20 cellular contexts compared by ENCODE assay signal in genomic region chr3:188236241-188236640, GRCh38.
DNase-seq lines count a peak whose midpoint lies in the region; ATAC-seq, FAIRE-seq and TF ChIP-seq lines count a peak whose summit lies in the region.
"Had no signal": no experiment of that assay in that cellular context is flagged by ENCODE, and none has a peak within 500 bp of the region (broad histone marks: within the 10 kb centered on the region; RNA-seq: fewer than 3 reads in every experiment).

No MANE protein-coding gene starts in this region.

- peaks cover 38% of the 10 kb centered on the region for H3F3A ChIP-seq in GM23248 (ENCODE audit: insufficient read depth)

- H3K4me1 Mint-ChIP-seq in CD4-positive, CD25-positive, alpha-beta regulatory T cell = peaks cover 5 to 38% (median 11%) of the 10 kb centered on the region in 4 donors
- H3K4me1 Mint-ChIP-seq in activated B cell treated with CpG ODN at 0.5 μM for 24 hours (peaks cover 82% of the 10 kb centered on the region), nephron progenitor cell (peaks cover 22% of the 10 kb centered on the region)

- TF ChIP-seq POLR2A in stomach (IDR thresholded peaks at IDR 0.05) = no peak

- CTCF ChIA-PET in activated B cell treated with CpG ODN at 0.5 μM for 24 hours (lab: Charles Lee) = no interaction called here

- ATAC-seq in CD4-positive, CD25-positive, alpha-beta regulatory T cell (ENCODE audit: low read depth in 2 of 2) = no peak
- ATAC-seq in HG02884 (IDR thresholded peaks at IDR 0.05; ENCODE audit: unreplicated experiment) = peak; percentile 62
- peak; percentile 29 for ATAC-seq in activated B cell treated with CpG ODN at 0.5 μM for 24 hours (ENCODE audit: low read depth)
- ATAC-seq in left lobe of liver = no peak
- ATAC-seq: A549, HepG2 had no signal

- no peak overlapping the region for H3K4me3 ChIP-seq in CD4-positive, CD25-positive, alpha-beta regulatory T cell (ENCODE audit: low read depth, low read length)
- H3K4me3 ChIP-seq in small intestine (ENCODE audit: low read depth in 1 of 2, low read length in 2 of 2) = no peak overlapping the region
- H3K4me3 ChIP-seq in GM23248 = no peak overlapping the region
- no peak overlapping the region for H3K4me3 ChIP-seq in stomach
- H3K4me3 ChIP-seq: A549, HAP-1, SJCRH30 had no signal

- TF ChIP-seq CTCF in activated B cell treated with CpG ODN at 0.5 μM for 24 hours (IDR thresholded peaks at IDR 0.05) (no peak), nephron progenitor cell (IDR thresholded peaks at IDR 0.05) (no peak), stomach (IDR thresholded peaks at IDR 0.05) (no peak)

- intact Hi-C loops in activated B cell treated with CpG ODN at 0.5 μM for 24 hours (cut with micrococcal nuclease) (no loop called here), stomach (cut with DNase I; ENCODE audit: low total_unique reads) (no loop called here)

- no peak for DNase-seq in CD4-positive, CD25-positive, alpha-beta regulatory T cell
- DNase-seq in activated B cell treated with CpG ODN at 0.5 μM for 24 hours (no peak), nephron progenitor cell (no peak), small intestine (no peak), GM23248 (no peak), stomach (no peak), left lobe of liver (ENCODE audit: low spot score) (no peak)
- DNase-seq: DMS 273 treated with DMSO at 0.1 percent for 48 hours, NCI-H1092 treated with DMSO at 0.1 percent for 48 hours, NCI-H2081 treated with DMSO at 0.1 percent for 48 hours, NCI-H2227 treated with DMSO at 0.1 percent for 48 hours, NCI-H526 treated with DMSO at 0.1 percent for 48 hours, SJCRH30 had no signal

- no peak for TF ChIP-seq EP300 in stomach (IDR thresholded peaks at IDR 0.05)

- no peak overlapping the region for H3K9ac ChIP-seq in GM23248
- H3K9ac ChIP-seq: KMS-11 had no signal

- H3K27me3 Mint-ChIP-seq in CD4-positive, CD25-positive, alpha-beta regulatory T cell = no peaks in the 10 kb centered on the region
- H3K27me3 Mint-ChIP-seq in activated B cell treated with CpG ODN at 0.5 μM for 24 hours = no peaks in the 10 kb centered on the region
- peaks cover 12% of the 10 kb centered on the region for H3K27me3 Mint-ChIP-seq in nephron progenitor cell (ENCODE audit: low read depth, poor library complexity)

- H3K27ac Mint-ChIP-seq in CD4-positive, CD25-positive, alpha-beta regulatory T cell = peak overlapping the region in 2 of 3 donors; percentile 53 to 57
- H3K27ac Mint-ChIP-seq in activated B cell treated with CpG ODN at 0.5 μM for 24 hours = no peak overlapping the region
- peak overlapping the region; percentile 11 for H3K27ac Mint-ChIP-seq in nephron progenitor cell

- no peak overlapping the region for H3K4me3 Mint-ChIP-seq in CD4-positive, CD25-positive, alpha-beta regulatory T cell
- H3K4me3 Mint-ChIP-seq in activated B cell treated with CpG ODN at 0.5 μM for 24 hours (no peak overlapping the region), nephron progenitor cell (no peak overlapping the region)

- H3K9me3 Mint-ChIP-seq in CD4-positive, CD25-positive, alpha-beta regulatory T cell = peaks cover 0 to 2% (median 0%) of the 10 kb centered on the region in 7 donors
- H3K9me3 Mint-ChIP-seq in activated B cell treated with CpG ODN at 0.5 μM for 24 hours = no peaks in the 10 kb centered on the region
- H3K9me3 Mint-ChIP-seq in nephron progenitor cell = no peaks in the 10 kb centered on the region

- H3K27ac ChIP-seq in CD4-positive, CD25-positive, alpha-beta regulatory T cell (ENCODE audit: insufficient read depth, low read length, poor library complexity, severe bottlenecking) = no peak overlapping the region
- H3K27ac ChIP-seq in small intestine (ENCODE audit: low read depth in 1 of 2, low read length in 1 of 2) = no peak overlapping the region
- H3K27ac ChIP-seq in GM23248 = no peak overlapping the region
- H3K27ac ChIP-seq in stomach = peak overlapping the region in 1 of 5 donors; percentile 92
- H3K27ac ChIP-seq: A549, C4-2B, KMS-11, RWPE1, SJCRH30 had no signal

- POLR2A ChIA-PET in activated B cell treated with CpG ODN at 0.5 μM for 24 hours (lab: Charles Lee) = no interaction called here

- peaks cover 4% of the 10 kb centered on the region for H3K36me3 ChIP-seq in CD4-positive, CD25-positive, alpha-beta regulatory T cell (ENCODE audit: control insufficient read depth, insufficient read depth, low read length)
- H3K36me3 ChIP-seq in small intestine (ENCODE audit: control insufficient read depth in 2 of 2, insufficient read depth in 2 of 2, low read length in 2 of 2) (peaks cover 0 to 2% of the 10 kb centered on the region in 2 donors), GM23248 (ENCODE audit: low read depth) (no peaks in the 10 kb centered on the region), stomach (peaks cover 0 to 12% (median 0%) of the 10 kb centered on the region in 4 donors)
- H3K36me3 ChIP-seq: HAP-1, SJCRH30 had no signal

- H3K4me1 ChIP-seq in CD4-positive, CD25-positive, alpha-beta regulatory T cell (ENCODE audit: control insufficient read depth, insufficient read depth, low read length, poor library complexity, severe bottlenecking) = no peaks in the 10 kb centered on the region
- H3K4me1 ChIP-seq in small intestine (ENCODE audit: control insufficient read depth in 2 of 2, insufficient read depth in 1 of 2, low read depth in 1 of 2, low read length in 1 of 2) (peaks cover 0 to 13% of the 10 kb centered on the region in 2 donors), GM23248 (ENCODE audit: insufficient read depth) (peaks cover 22% of the 10 kb centered on the region), stomach (peaks cover 13 to 97% (median 57%) of the 10 kb centered on the region in 4 donors)
- H3K4me1 ChIP-seq: HAP-1, SJCRH30 had no signal

- no peak for FAIRE-seq in small intestine (lab: Jason Lieb, UNC)
- FAIRE-seq: A549, HepG2 had no signal

- no peak overlapping the region for H2AFZ ChIP-seq in GM23248

- no peaks in the 10 kb centered on the region for H3K9me2 ChIP-seq in GM23248 (ENCODE audit: insufficient read depth)

- no peak overlapping the region for H3K4me2 ChIP-seq in GM23248 (ENCODE audit: unreplicated experiment)
- H3K4me2 ChIP-seq: A549, KMS-11 had no signal

- no peaks in the 10 kb centered on the region for H4K20me1 ChIP-seq in GM23248 (ENCODE audit: insufficient read depth)

- peaks cover 34% of the 10 kb centered on the region for H3K36me3 Mint-ChIP-seq in CD4-positive, CD25-positive, alpha-beta regulatory T cell
- peaks cover 7% of the 10 kb centered on the region for H3K36me3 Mint-ChIP-seq in activated B cell treated with CpG ODN at 0.5 μM for 24 hours (ENCODE audit: low read depth)
- H3K36me3 Mint-ChIP-seq in nephron progenitor cell (ENCODE audit: low read depth) = peaks cover 10% of the 10 kb centered on the region

- no peaks in the 10 kb centered on the region for H3K27me3 ChIP-seq in CD4-positive, CD25-positive, alpha-beta regulatory T cell (ENCODE audit: control insufficient read depth, insufficient read depth, low read length)
- no peaks in the 10 kb centered on the region for H3K27me3 ChIP-seq in small intestine (ENCODE audit: control insufficient read depth in 2 of 2, insufficient read depth in 2 of 2, low read length in 2 of 2)
- H3K27me3 ChIP-seq in GM23248 (replicated peaks; ENCODE audit: insufficient read depth) = no peaks in the 10 kb centered on the region
- no peaks in the 10 kb centered on the region for H3K27me3 ChIP-seq in stomach
- H3K27me3 ChIP-seq: SJCRH30 had no signal

- 88 to 97% (median 90%) methylated on average over 4 of the region's 4 CpGs for WGBS in small intestine, 3 donors
- WGBS in GM23248 (ENCODE audit: low coverage in 1 of 2, low lambda C conversion rate in 2 of 2, missing lambda C conversion rate in 2 of 2), 2 experiments = 98% methylated on average over 4 of the region's 4 CpGs
- 83 to 96% (median 95%) methylated on average over 4 of the region's 4 CpGs for WGBS in stomach, 5 donors

- in situ Hi-C loops in GM23248 (cut with MboI) = no loop called here

- peaks cover 85% of the 10 kb centered on the region for H3K79me2 ChIP-seq in GM23248 (ENCODE audit: insufficient read depth)

- no peaks in the 10 kb centered on the region for H3K9me3 ChIP-seq in CD4-positive, CD25-positive, alpha-beta regulatory T cell (ENCODE audit: control insufficient read depth in 2 of 2, low read length in 2 of 2)
- H3K9me3 ChIP-seq in small intestine (ENCODE audit: control insufficient read depth, low read depth) = no peaks in the 10 kb centered on the region
- no peaks in the 10 kb centered on the region for H3K9me3 ChIP-seq in GM23248 (ENCODE audit: low read depth)
- H3K9me3 ChIP-seq in stomach = no peaks in the 10 kb centered on the region
- H3K9me3 ChIP-seq: A549, HAP-1, SJCRH30 had no signal

Comparison
In these comparisons a context has a peak if more than half of its experiments do, and no peak if none do; other contexts are left out.
1. ATAC-seq: peak in HG02884 (single experiment) and activated B cell treated with CpG ODN at 0.5 μM for 24 hours (single experiment); none in CD4-positive, CD25-positive, alpha-beta regulatory T cell (0 of 2) and left lobe of liver (single experiment).